15 cellular contexts compared by ENCODE assay signal in genomic region chr5:127452626-127453025, GRCh38.
DNase-seq lines count a peak whose midpoint lies in the region; TF ChIP-seq lines count a peak whose summit lies in the region.
"Had no signal": no experiment of that assay in that cellular context is flagged by ENCODE, and none has a peak within 500 bp of the region (broad histone marks: within the 10 kb centered on the region; RNA-seq: fewer than 3 reads in every experiment).

No MANE protein-coding gene starts in this region.

- no peak overlapping the region for H3K9ac ChIP-seq in H9 (ENCODE audit: extremely low read depth, insufficient read length, low read length)
- no peak overlapping the region for H3K9ac ChIP-seq in endodermal cell (ENCODE audit: extremely low read depth, low read length, poor library complexity, severe bottlenecking)
- H3K9ac ChIP-seq: BLaER1 had no signal

- H3K79me1 ChIP-seq in H9 (ENCODE audit: insufficient read depth, low read depth, low read length, poor library complexity, severe bottlenecking), result no peaks in the 10 kb centered on the region

- H3K4me3 Mint-ChIP-seq in H9, result no peak overlapping the region
- no peak overlapping the region for H3K4me3 Mint-ChIP-seq in endodermal cell
- no peak overlapping the region for H3K4me3 Mint-ChIP-seq in neural crest cell
- H3K4me3 Mint-ChIP-seq in progenitor cell of endocrine pancreas (ENCODE audit: low read depth), result no peak overlapping the region
- H3K4me3 Mint-ChIP-seq: B cell; CD4-positive, CD25-positive, alpha-beta regulatory T cell; CD8-positive, alpha-beta T cell had no signal

- H3K27me3 Mint-ChIP-seq in H9 (ENCODE audit: low read depth) (no peaks in the 10 kb centered on the region), endodermal cell (ENCODE audit: insufficient read depth) (no peaks in the 10 kb centered on the region), neural crest cell (ENCODE audit: low read depth) (no peaks in the 10 kb centered on the region), progenitor cell of endocrine pancreas (no peaks in the 10 kb centered on the region)

- H3K27ac Mint-ChIP-seq in H9 (peak overlapping the region; percentile 5 to 23 (median 9); a peak in 2 of 7 replicates), endodermal cell (peak overlapping the region; percentile 38), neural crest cell (ENCODE audit: unreplicated experiment) (peak overlapping the region; percentile 94), progenitor cell of endocrine pancreas (no peak overlapping the region)
- H3K27ac Mint-ChIP-seq: B cell; CD4-positive, CD25-positive, alpha-beta regulatory T cell; CD8-positive, alpha-beta T cell had no signal

- no peak overlapping the region for H3K4me3 ChIP-seq in endodermal cell (ENCODE audit: low read length)
- H3K4me3 ChIP-seq: BLaER1 had no signal

- H3K9me3 Mint-ChIP-seq in H9 (no peaks in the 10 kb centered on the region), endodermal cell (no peaks in the 10 kb centered on the region), neural crest cell (peaks cover 3% of the 10 kb centered on the region), progenitor cell of endocrine pancreas (ENCODE audit: low read depth) (peaks cover 2% of the 10 kb centered on the region)
- H3K9me3 Mint-ChIP-seq: CD4-positive, CD25-positive, alpha-beta regulatory T cell; CD8-positive, alpha-beta T cell had no signal

- DNase-seq in H9 (no peak), endodermal cell (no peak), neural crest cell (ENCODE audit: low read depth, low spot score) (no peak), caudate nucleus (lab: John Stamatoyannopoulos, UW) (no peak), progenitor cell of endocrine pancreas (ENCODE audit: low spot score, unreplicated experiment) (no peak), Ammon's horn (ENCODE audit: low spot score) (no peak)
- DNase-seq: Caco-2; CD4-positive, CD25-positive, alpha-beta regulatory T cell; CD8-positive, alpha-beta T cell; DMS153; DND-41; H7 had no signal

- no peak overlapping the region for H3K18ac ChIP-seq in H9 (ENCODE audit: insufficient read length, low read depth, low read length)

- H2AFZ ChIP-seq in H9 (ENCODE audit: low read length), result no peak overlapping the region

- H3K27me3 ChIP-seq in H9 (ENCODE audit: insufficient read depth, low read length), result no peaks in the 10 kb centered on the region
- no peaks in the 10 kb centered on the region for H3K27me3 ChIP-seq in endodermal cell (ENCODE audit: control insufficient read depth, insufficient read depth, low read length, poor library complexity, severe bottlenecking)
- H3K27me3 ChIP-seq: BLaER1 had no signal

- H2BK12ac ChIP-seq in H9 (ENCODE audit: insufficient read length, low read depth, low read length), result no peak overlapping the region

- H3K4me1 ChIP-seq in H9 (ENCODE audit: insufficient read depth, low read length), result no peaks in the 10 kb centered on the region
- no peaks in the 10 kb centered on the region for H3K4me1 ChIP-seq in endodermal cell (ENCODE audit: control insufficient read depth, insufficient read depth, low read length)
- H3K4me1 ChIP-seq: BLaER1, Caco-2 had no signal

- no peak overlapping the region for H4K8ac ChIP-seq in H9 (replicated peaks; ENCODE audit: insufficient read length, low read depth, low read length)

- no peak overlapping the region for H3K14ac ChIP-seq in H9 (ENCODE audit: insufficient read depth, low read length)

- no peak overlapping the region for H3K4me2 ChIP-seq in H9 (ENCODE audit: insufficient read depth, insufficient read length, low read length)
- H3K4me2 ChIP-seq: BLaER1 had no signal

- H2BK5ac ChIP-seq in H9 (ENCODE audit: insufficient read length, low read length), result no peak overlapping the region

- no peaks in the 10 kb centered on the region for H3K79me2 ChIP-seq in H9 (ENCODE audit: insufficient read depth, low read length)

- H3K36me3 ChIP-seq in endodermal cell (ENCODE audit: control insufficient read depth, insufficient read depth, low read length), result peaks cover 38% of the 10 kb centered on the region
- H3K36me3 ChIP-seq: BLaER1 had no signal

- no peak overlapping the region for H2AK5ac ChIP-seq in H9 (ENCODE audit: insufficient read length, low read length)

- H3K36me3 Mint-ChIP-seq in H9 (ENCODE audit: insufficient read depth in 1 of 3, low read depth in 3 of 3) (peaks cover 11 to 62% (median 48%) of the 10 kb centered on the region in 3 experiments), endodermal cell (ENCODE audit: low read depth) (peaks cover 18% of the 10 kb centered on the region), neural crest cell (ENCODE audit: low read depth) (peaks cover 24% of the 10 kb centered on the region), progenitor cell of endocrine pancreas (ENCODE audit: insufficient read depth) (peaks cover 10% of the 10 kb centered on the region)
- H3K36me3 Mint-ChIP-seq: CD4-positive, CD25-positive, alpha-beta regulatory T cell; CD8-positive, alpha-beta T cell had no signal

- H4K20me1 ChIP-seq in H9 (ENCODE audit: control insufficient read depth, insufficient read depth, insufficient read length), result no peaks in the 10 kb centered on the region
- H4K20me1 ChIP-seq: BLaER1 had no signal

- H2BK15ac ChIP-seq in H9 (ENCODE audit: low read depth, low read length), result no peak overlapping the region

- no peak overlapping the region for H2BK120ac ChIP-seq in H9 (ENCODE audit: low read depth, low read length, poor library complexity, severe bottlenecking)

- no peak overlapping the region for H2BK20ac ChIP-seq in H9 (ENCODE audit: low read depth, low read length, poor library complexity, severe bottlenecking)

- H3T11ph ChIP-seq in H9 (ENCODE audit: low read length), result no peak overlapping the region

- no peak overlapping the region for H4K91ac ChIP-seq in H9 (ENCODE audit: insufficient read length, low read depth, low read length)

- H3K9me3 ChIP-seq in H9 (ENCODE audit: control insufficient read depth, low read depth, low read length) (no peaks in the 10 kb centered on the region), endodermal cell (ENCODE audit: control insufficient read depth, low read length) (no peaks in the 10 kb centered on the region)
- H3K9me3 ChIP-seq: BLaER1, Caco-2 had no signal

- no peak overlapping the region for H3K23ac ChIP-seq in H9 (ENCODE audit: insufficient read length, low read depth, low read length)

- no peak overlapping the region for H4K5ac ChIP-seq in H9 (ENCODE audit: insufficient read length, low read depth, low read length)

- H3K27ac ChIP-seq in H9 (ENCODE audit: insufficient read length, low read depth, low read length) (no peak overlapping the region), endodermal cell (ENCODE audit: low read depth, low read length) (no peak overlapping the region), caudate nucleus (ENCODE audit: low read depth, low read length) (no peak overlapping the region)
- H3K27ac ChIP-seq: BLaER1, C4-2B had no signal

- WGBS in H9 (ENCODE audit: extremely low coverage, insufficient read length, low lambda C conversion rate), result no CpG with 5 or more reads among the region's 4 CpGs
- WGBS in endodermal cell (ENCODE audit: insufficient coverage in 1 of 2, insufficient read length in 1 of 2), 2 experiments, result 90 to 96% methylated on average over 2 to 4 of the region's 4 CpGs

- H3K4me1 Mint-ChIP-seq in H9 (peaks cover 0 to 2% of the 10 kb centered on the region in 2 experiments; a peak in 1 of 4 replicates), endodermal cell (peaks cover 3% of the 10 kb centered on the region), neural crest cell (peaks cover 10% of the 10 kb centered on the region), progenitor cell of endocrine pancreas (ENCODE audit: low read depth) (peaks cover 3% of the 10 kb centered on the region)
- H3K4me1 Mint-ChIP-seq: B cell; CD4-positive, CD25-positive, alpha-beta regulatory T cell had no signal

- TF ChIP-seq CTCF in H9 (conservative IDR thresholded peaks at IDR 0.05), result no peak
- TF ChIP-seq CTCF in endodermal cell (conservative IDR thresholded peaks at IDR 0.05), result no peak
- no peak for TF ChIP-seq CTCF in neural crest cell (conservative IDR thresholded peaks at IDR 0.05)
- TF ChIP-seq CTCF in progenitor cell of endocrine pancreas (IDR thresholded peaks at IDR 0.05; ENCODE audit: unreplicated experiment), result no peak

- H3K23me2 ChIP-seq in H9 (ENCODE audit: insufficient read length, low read depth, low read length, poor library complexity, severe bottlenecking), result no peaks in the 10 kb centered on the region

- H3K56ac ChIP-seq in H9 (ENCODE audit: insufficient read length, low read depth, low read length), result no peak overlapping the region

- H3K4ac ChIP-seq in H9 (ENCODE audit: low read depth, low read length), result no peak overlapping the region
